In the genomic region with DNA sequence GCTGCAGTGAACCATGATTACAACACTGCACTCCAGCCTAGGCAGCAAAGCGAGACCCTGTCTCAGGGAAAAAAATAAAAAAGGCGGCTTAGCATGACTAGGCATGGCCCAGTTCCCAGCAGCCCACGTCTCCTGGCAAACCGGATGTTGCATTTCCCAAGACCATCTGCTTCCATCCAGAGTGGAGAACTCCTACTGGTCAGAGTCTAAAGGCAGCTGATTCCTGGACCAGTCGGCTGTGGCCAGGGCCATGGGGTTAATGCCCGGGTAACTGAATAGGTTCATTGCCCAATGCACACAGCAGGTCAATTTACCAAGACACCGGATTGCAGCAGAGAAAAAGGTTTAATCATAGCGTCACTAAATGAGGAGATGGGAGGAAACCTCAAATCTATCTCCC, we compare ENCODE assay signal across 20 cellular contexts.
"Had no signal": no experiment of that assay in that cellular context is flagged by ENCODE, and none has a peak within 500 bp of the region (broad histone marks: within the 10 kb centered on the region; RNA-seq: fewer than 3 reads in every experiment).

No MANE protein-coding gene starts in this region.

- H3K4me3 ChIP-seq: cardiac muscle cell, hepatocyte, left ventricle myocardium inferior, thyroid gland, upper lobe of right lung had no signal

- DNase-seq: activated B cell treated with CpG ODN at 0.5 μM for 24 hours; activated CD4-positive, alpha-beta T cell treated with anti-CD3 and anti-CD28 coated beads for 36 hours; activated CD4-positive, alpha-beta T cell treated with anti-CD3 and anti-CD28 coated beads, Interleukin-2, amount 50 U/mL, for 48 hours; activated effector memory CD4-positive, alpha-beta T cell treated with Interleukin-2 at 50 U/mL for 16 hours; activated naive CD4-positive, alpha-beta T cell treated with anti-CD3 and anti-CD28 coated beads, Interleukin-2, amount 10 ng/mL, durations not matched to agents 7 days and 5 days; activated T-cell treated with anti-CD3 and anti-CD28 coated beads, Interleukin-2, amount 50 U/mL, for 72 hours; effector CD4-positive, alpha-beta T cell; erythroblast; glutamatergic neuron; immature natural killer cell; kidney glomerular epithelial cell; left ventricle myocardium inferior; stimulated activated CD4-positive, alpha-beta T cell treated with anti-CD3 and anti-CD28 coated beads, Interleukin-2, amount 100 ng/mL, for 48 hours; stimulated activated naive CD4-positive, alpha-beta T cell treated with Interleukin-2 at 50 U/mL for 16 hours; T1000; thyroid gland; upper lobe of right lung had no signal

- H3K36me3 ChIP-seq: cardiac muscle cell, left ventricle myocardium inferior, thyroid gland, upper lobe of right lung had no signal

- H3K4me1 ChIP-seq: left ventricle myocardium inferior, thyroid gland, upper lobe of right lung had no signal

- H3K9me3 ChIP-seq: left ventricle myocardium inferior, thyroid gland, upper lobe of right lung had no signal

- ATAC-seq: activated CD4-positive, alpha-beta T cell treated with anti-CD3 and anti-CD28 coated beads for 36 hours; activated T-cell treated with anti-CD3 and anti-CD28 coated beads, Interleukin-2, amount 50 U/mL, for 72 hours; naive thymus-derived CD8-positive, alpha-beta T cell; upper lobe of right lung had no signal

- H3K27ac ChIP-seq: cardiac muscle cell, hepatocyte, left ventricle myocardium inferior, thyroid gland, upper lobe of right lung had no signal
